Comparison of ENCODE assay signal across 8 cellular contexts in the genomic region with DNA sequence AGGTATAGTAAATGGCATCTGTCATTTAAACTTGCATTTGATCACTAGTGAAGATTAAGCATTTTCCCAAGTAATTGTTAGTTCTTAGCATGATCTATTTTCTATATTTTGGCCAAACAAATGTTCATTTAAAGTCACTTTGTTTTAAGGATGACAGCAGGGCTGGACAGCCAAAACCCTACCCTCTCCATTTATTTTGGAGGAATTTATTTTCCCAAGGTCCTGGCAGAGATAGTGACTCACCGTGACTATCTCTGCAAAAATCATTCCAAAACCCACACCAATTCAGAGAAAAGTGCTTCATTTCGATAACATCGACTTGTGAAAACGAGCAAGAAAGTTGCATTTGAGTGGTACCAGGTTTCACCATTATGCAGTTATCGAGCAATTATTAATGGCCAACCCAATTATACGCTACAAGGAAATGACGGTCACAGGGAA. TPM values are rescaled to one million over a fixed set of nuclear protein-coding genes. Genes with fewer than 3 reads are reported as not detected.
DNase-seq lines count a peak whose midpoint lies in the region; ATAC-seq, FAIRE-seq and TF ChIP-seq lines count a peak whose summit lies in the region.

No MANE protein-coding gene starts in this region.

- H3K27ac ChIP-seq in muscle layer of colon (ENCODE audit: low read depth, low read length), result peak overlapping the region; percentile 77

- no peaks in the 10 kb centered on the region for H3K36me3 ChIP-seq in bronchial epithelial cell (ENCODE audit: control insufficient read depth, insufficient read depth, low read length)
- H3K36me3 ChIP-seq in muscle layer of colon (ENCODE audit: insufficient read depth, low read length), result no peaks in the 10 kb centered on the region

- no peak for TF ChIP-seq CTCF in bronchial epithelial cell (IDR thresholded peaks at IDR 0.05; ENCODE audit: insufficient read depth, low read length, severe bottlenecking)

- peak overlapping the region; percentile 61 for H3K4me3 ChIP-seq in bronchial epithelial cell (ENCODE audit: low read depth, low read length)
- H3K4me3 ChIP-seq in muscle layer of colon (ENCODE audit: low read depth in 1 of 2, low read length in 2 of 2), result peak overlapping the region; percentile 60 to 99

- ATAC-seq in HG03520 (IDR thresholded peaks at IDR 0.05; ENCODE audit: unreplicated experiment), result peak; percentile 20

- H3K27me3 ChIP-seq in bronchial epithelial cell (ENCODE audit: control insufficient read depth, insufficient read depth, low read length) (no peaks in the 10 kb centered on the region), muscle layer of colon (ENCODE audit: control insufficient read depth in 1 of 2, insufficient read depth in 2 of 2, low read length in 2 of 2) (no peaks in the 10 kb centered on the region)

- H3K4me1 ChIP-seq in muscle layer of colon (ENCODE audit: insufficient read depth, low read length), result peaks cover 28% of the 10 kb centered on the region

- peak overlapping the region; percentile 95 for H3K9ac ChIP-seq in muscle layer of colon (ENCODE audit: low read length)

- DNase-seq in GM18507 (ENCODE audit: extremely low spot score, insufficient read length, low read depth), result no peak
- DNase-seq in bronchial epithelial cell (ENCODE audit: low read depth), result peak; percentile 47
- DNase-seq in stimulated activated CD4-positive, alpha-beta T cell treated with anti-CD3 and anti-CD28 coated beads, Interleukin-1b, Interleukin-23, amount 100 ng/mL, for 48 hours, result no peak
- no peak for DNase-seq in SKM-1 (lab: John Stamatoyannopoulos, UW; ENCODE audit: unreplicated experiment)
- DNase-seq in DMS79 treated with DMSO at 0.1 percent for 48 hours (lab: John Stamatoyannopoulos, UW), result no peak
- DNase-seq in activated CD8-positive, alpha-beta memory T cell treated with anti-CD3 and anti-CD28 coated beads for 24 hours, result no peak

- peak; percentile 5 for FAIRE-seq in GM18507 (lab: Jason Lieb, UNC)
- no peak for FAIRE-seq in bronchial epithelial cell (lab: Jason Lieb, UNC)

- H3K9me3 ChIP-seq in muscle layer of colon (ENCODE audit: low read length), result no peaks in the 10 kb centered on the region

RNA-seq across cellular contexts. Expression of gene AKAP1, which starts 0.7 kb away (rescaled TPM):
- 20.4 and 30.0 TPM in 2 replicates for total RNA-seq in bronchial epithelial cell
